In the genomic region with DNA sequence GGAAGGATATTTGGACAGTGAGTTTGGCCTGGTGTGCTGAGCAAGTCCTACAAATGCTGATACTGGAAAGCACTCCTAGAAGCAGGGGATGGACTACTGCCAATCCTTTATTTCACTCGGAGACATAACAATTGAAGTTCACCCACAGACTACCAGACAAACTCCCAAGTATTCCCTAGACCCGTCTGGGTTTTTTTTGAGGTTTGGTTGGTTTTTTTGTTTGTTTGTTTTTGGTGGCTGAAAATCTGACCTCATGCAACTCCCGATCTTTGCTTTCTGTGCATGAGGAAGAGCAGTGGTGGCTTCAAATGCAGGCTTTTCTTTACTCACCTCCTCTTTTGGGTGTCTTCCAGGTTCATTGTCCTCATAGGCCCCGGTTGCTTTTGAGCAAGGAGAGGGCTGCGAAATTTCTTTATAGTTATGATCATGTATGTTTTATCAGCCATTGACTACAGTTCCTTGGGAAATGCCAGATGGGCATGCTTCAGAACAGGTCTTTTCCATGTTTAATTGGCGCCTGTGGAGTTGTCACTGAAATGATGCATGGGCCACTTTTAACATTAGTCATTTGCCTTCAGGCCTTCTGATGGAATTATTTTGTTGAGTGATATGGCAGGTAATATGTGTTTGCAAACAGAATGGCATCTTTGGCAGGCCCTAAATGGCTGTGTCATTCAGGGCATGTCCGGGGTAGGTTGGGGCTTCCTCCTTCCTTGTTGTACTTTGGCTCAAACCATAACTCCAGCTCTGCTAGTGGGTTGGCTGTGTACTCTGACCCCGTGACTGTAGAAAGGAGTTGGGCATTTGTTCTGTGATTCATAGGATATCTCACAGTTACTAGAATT, we compare ENCODE assay signal across 8 cellular contexts. TPM values are rescaled to one million over a fixed set of nuclear protein-coding genes. Genes with fewer than 3 reads are reported as not detected.
DNase-seq lines count a peak whose midpoint lies in the region; ATAC-seq and TF ChIP-seq lines count a peak whose summit lies in the region.

No MANE protein-coding gene starts in this region.

- no peak overlapping the region for H3K4me3 ChIP-seq in OCI-LY1 (ENCODE audit: low read depth, low read length, poor library complexity, severe bottlenecking)

- TF ChIP-seq CTCF in OCI-LY1 (IDR thresholded peaks at IDR 0.05; ENCODE audit: low read length) (no peak), GM20000 (IDR thresholded peaks at IDR 0.05; ENCODE audit: extremely low read depth, missing control alignments) (no peak)

- intact Hi-C loops in activated CD4-positive, alpha-beta T cell treated with anti-CD3 and anti-CD28 coated beads, Interleukin-2, amount 10 ng/mL, durations not matched to agents 24 days and 14 days (cut with micrococcal nuclease): no loop called here

- H3K36me3 ChIP-seq in OCI-LY1 (ENCODE audit: insufficient read depth, low read length): no peaks in the 10 kb centered on the region

- H3K9ac ChIP-seq in OCI-LY1 (ENCODE audit: low read length): no peak overlapping the region

- H3K36me3 Mint-ChIP-seq in activated CD4-positive, alpha-beta T cell treated with anti-CD3 and anti-CD28 coated beads, Interleukin-2, amount 10 ng/mL, durations not matched to agents 24 days and 14 days (ENCODE audit: low read depth): peaks cover 7% of the 10 kb centered on the region
- peaks cover 4% of the 10 kb centered on the region for H3K36me3 Mint-ChIP-seq in stimulated activated naive CD8-positive, alpha-beta T cell treated with anti-CD3 and anti-CD28 coated beads, Interleukin-15, Interleukin-2, amounts not matched to agents 100 ng/mL and 50 ng/mL, for 24 hours (ENCODE audit: low read depth)

- H3F3A ChIP-seq in OCI-LY1 (ENCODE audit: insufficient read depth, low read length): no peaks in the 10 kb centered on the region

- H3K9me2 ChIP-seq in OCI-LY1 (ENCODE audit: low read depth, low read length): no peaks in the 10 kb centered on the region

- no peak for ATAC-seq in GM18502 (IDR thresholded peaks at IDR 0.05; ENCODE audit: poor library complexity, unreplicated experiment)

- H3K9me3 ChIP-seq in OCI-LY1 (ENCODE audit: low read length): no peaks in the 10 kb centered on the region

- H3K27me3 Mint-ChIP-seq in activated CD4-positive, alpha-beta T cell treated with anti-CD3 and anti-CD28 coated beads, Interleukin-2, amount 10 ng/mL, durations not matched to agents 24 days and 14 days: no peaks in the 10 kb centered on the region
- no peaks in the 10 kb centered on the region for H3K27me3 Mint-ChIP-seq in stimulated activated naive CD8-positive, alpha-beta T cell treated with anti-CD3 and anti-CD28 coated beads, Interleukin-15, Interleukin-2, amounts not matched to agents 100 ng/mL and 50 ng/mL, for 24 hours

- peak overlapping the region; percentile 68 for H3K4me2 ChIP-seq in OCI-LY1 (ENCODE audit: low read length)

- H3K27ac Mint-ChIP-seq in activated CD4-positive, alpha-beta T cell treated with anti-CD3 and anti-CD28 coated beads, Interleukin-2, amount 10 ng/mL, durations not matched to agents 24 days and 14 days: peak overlapping the region; percentile 99
- peak overlapping the region; percentile 53 for H3K27ac Mint-ChIP-seq in stimulated activated naive CD8-positive, alpha-beta T cell treated with anti-CD3 and anti-CD28 coated beads, Interleukin-15, Interleukin-2, amounts not matched to agents 100 ng/mL and 50 ng/mL, for 24 hours

- H3K4me3 Mint-ChIP-seq in activated CD4-positive, alpha-beta T cell treated with anti-CD3 and anti-CD28 coated beads, Interleukin-2, amount 10 ng/mL, durations not matched to agents 24 days and 14 days: peak overlapping the region; percentile 90
- H3K4me3 Mint-ChIP-seq in stimulated activated naive CD8-positive, alpha-beta T cell treated with anti-CD3 and anti-CD28 coated beads, Interleukin-15, Interleukin-2, amounts not matched to agents 100 ng/mL and 50 ng/mL, for 24 hours: peak overlapping the region; percentile 89

- H3K4me1 ChIP-seq in OCI-LY1 (ENCODE audit: insufficient read depth, low read length, severe bottlenecking): peaks cover 40% of the 10 kb centered on the region

- H3K27ac ChIP-seq in OCI-LY1 (ENCODE audit: low read depth, low read length, poor library complexity, severe bottlenecking): no peak overlapping the region
- peak overlapping the region; percentile 76 for H3K27ac ChIP-seq in epithelial cell of prostate

- peak; percentile 73 for DNase-seq in activated CD4-positive, alpha-beta T cell treated with anti-CD3 and anti-CD28 coated beads, Interleukin-2, amount 10 ng/mL, durations not matched to agents 24 days and 14 days
- no peak for DNase-seq in activated CD4-positive, alpha-beta T cell treated with anti-CD3 and anti-CD28 coated beads, Interleukin-2, amount 50 U/mL, for 4 hours
- DNase-seq in epithelial cell of prostate (ENCODE audit: low read depth, low spot score) (peak; percentile 92), GM20000 (ENCODE audit: low spot score) (no peak), NCI-H446 (lab: John Stamatoyannopoulos, UW) (no peak)

- H3K4me1 Mint-ChIP-seq in activated CD4-positive, alpha-beta T cell treated with anti-CD3 and anti-CD28 coated beads, Interleukin-2, amount 10 ng/mL, durations not matched to agents 24 days and 14 days: peaks cover 69% of the 10 kb centered on the region
- peaks cover 78% of the 10 kb centered on the region for H3K4me1 Mint-ChIP-seq in stimulated activated naive CD8-positive, alpha-beta T cell treated with anti-CD3 and anti-CD28 coated beads, Interleukin-15, Interleukin-2, amounts not matched to agents 100 ng/mL and 50 ng/mL, for 24 hours (ENCODE audit: low read depth)

- no peaks in the 10 kb centered on the region for H3K9me3 Mint-ChIP-seq in activated CD4-positive, alpha-beta T cell treated with anti-CD3 and anti-CD28 coated beads, Interleukin-2, amount 10 ng/mL, durations not matched to agents 24 days and 14 days
- no peaks in the 10 kb centered on the region for H3K9me3 Mint-ChIP-seq in stimulated activated naive CD8-positive, alpha-beta T cell treated with anti-CD3 and anti-CD28 coated beads, Interleukin-15, Interleukin-2, amounts not matched to agents 100 ng/mL and 50 ng/mL, for 24 hours

- H2AFZ ChIP-seq in OCI-LY1 (ENCODE audit: low read length): no peak overlapping the region

- no peaks in the 10 kb centered on the region for H3K79me2 ChIP-seq in OCI-LY1 (ENCODE audit: insufficient read depth, low read length)

- no peaks in the 10 kb centered on the region for H3K27me3 ChIP-seq in OCI-LY1 (ENCODE audit: insufficient read depth, low read length)

- H4K20me1 ChIP-seq in OCI-LY1 (ENCODE audit: insufficient read depth, low read length): no peaks in the 10 kb centered on the region

RNA-seq across cellular contexts. Expression of a gene that starts 1.9 kb away (rescaled TPM):
- 7.1 and 7.3 TPM in 2 replicates for total RNA-seq in activated CD4-positive, alpha-beta T cell treated with anti-CD3 and anti-CD28 coated beads, Interleukin-2, amount 10 ng/mL, durations not matched to agents 24 days and 14 days

Comparison
In these comparisons a context has a peak if more than half of its experiments do, and no peak if none do; other contexts are left out.
1. DNase-seq: peak in activated CD4-positive, alpha-beta T cell treated with anti-CD3 and anti-CD28 coated beads, Interleukin-2, amount 10 ng/mL, durations not matched to agents 24 days and 14 days (single experiment) and epithelial cell of prostate (single experiment); none in activated CD4-positive, alpha-beta T cell treated with anti-CD3 and anti-CD28 coated beads, Interleukin-2, amount 50 U/mL, for 4 hours (0 of 2), GM20000 (single experiment) and NCI-H446 (0 of 2).